ENCODE assay signal across 23 cellular contexts in the genomic region with DNA sequence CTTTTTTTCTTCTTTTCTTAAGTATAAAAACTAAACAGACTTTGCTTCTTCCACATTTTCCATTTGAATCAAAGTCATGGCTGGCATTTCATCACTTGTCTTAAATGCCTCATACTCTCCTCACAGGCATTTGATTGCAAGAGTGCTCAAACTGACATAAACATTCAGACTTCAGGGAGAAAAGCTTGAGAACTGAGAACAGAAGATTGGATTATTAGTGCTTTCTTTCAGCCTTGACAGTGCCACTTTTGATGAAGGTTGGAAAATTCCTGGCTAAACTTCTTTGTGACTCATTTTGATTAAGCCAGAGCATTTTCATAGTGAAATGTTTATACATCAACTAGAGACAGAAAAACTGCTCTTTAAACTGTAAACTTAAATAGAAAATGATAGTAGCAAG.
"Had no signal": no experiment of that assay in that cellular context is flagged by ENCODE, and none has a peak within 500 bp of the region (broad histone marks: within the 10 kb centered on the region; RNA-seq: fewer than 3 reads in every experiment).

No MANE protein-coding gene starts in this region.

- H3K27me3 ChIP-seq: colonic mucosa, gastrocnemius medialis, heart right ventricle, transverse colon had no signal

- H3K27ac Mint-ChIP-seq: endodermal cell; mesothelial cell of epicardium; natural killer cell treated with Interleukin-12 subunit alpha and Interleukin-12 subunit beta and Interleukin-15 and Interleukin-18, amount 100 ng/mL, for 72 hours; stimulated activated naive B cell treated with anti-CD40 and anti-IgM and Interleukin-4, amounts not matched to agents 10 μg/mL and 1 μg/mL and 100 μg/mL, for 72 hours; stimulated activated naive CD8-positive, alpha-beta T cell treated with anti-CD3 and anti-CD28 coated beads, Interleukin-15, amount 100 ng/mL, for 72 hours had no signal

- H3K36me3 Mint-ChIP-seq: mesothelial cell of epicardium; natural killer cell treated with Interleukin-12 subunit alpha and Interleukin-12 subunit beta and Interleukin-15 and Interleukin-18, amount 100 ng/mL, for 72 hours; stimulated activated naive B cell treated with anti-CD40 and anti-IgM and Interleukin-4, amounts not matched to agents 10 μg/mL and 1 μg/mL and 100 μg/mL, for 72 hours had no signal

- H3K4me3 ChIP-seq: colonic mucosa, gastrocnemius medialis, heart right ventricle, prostate gland, thoracic aorta, transverse colon had no signal

- DNase-seq: cerebellar nuclear complex; colonic mucosa; effector CD4-positive, alpha-beta T cell; endodermal cell; erythroblast; gastrocnemius medialis; heart right ventricle; hypothalamus; islet precursor cell; mammary epithelial cell; retina; stimulated activated CD4-positive, alpha-beta T cell treated with anti-CD3 and anti-CD28 coated beads, Interleukin-2, amount 100 ng/mL, for 24 hours; stimulated activated CD4-positive, alpha-beta T cell treated with anti-CD3 and anti-CD28 coated beads, Interleukin-4, amount 100 ng/mL, for 4 hours; stimulated activated naive B cell treated with anti-CD40 and anti-IgM and Interleukin-4, amounts not matched to agents 10 μg/mL and 1 μg/mL and 100 μg/mL, for 72 hours; stimulated activated naive CD8-positive, alpha-beta T cell treated with anti-CD3 and anti-CD28 coated beads, Interleukin-15, amount 100 ng/mL, for 72 hours; transverse colon had no signal

- ATAC-seq: gastrocnemius medialis; heart right ventricle; left lobe of liver; natural killer cell treated with Interleukin-12 subunit alpha and Interleukin-12 subunit beta and Interleukin-15 and Interleukin-18, amount 100 ng/mL, for 72 hours; sciatic nerve; stimulated activated naive B cell treated with anti-CD40 and anti-IgM and Interleukin-4, amounts not matched to agents 10 μg/mL and 1 μg/mL and 100 μg/mL, for 72 hours; stimulated activated naive CD8-positive, alpha-beta T cell treated with anti-CD3 and anti-CD28 coated beads, Interleukin-15, amount 100 ng/mL, for 72 hours had no signal

- H3K9me3 Mint-ChIP-seq: endodermal cell; mesothelial cell of epicardium; stimulated activated naive B cell treated with anti-CD40 and anti-IgM and Interleukin-4, amounts not matched to agents 10 μg/mL and 1 μg/mL and 100 μg/mL, for 72 hours; stimulated activated naive CD8-positive, alpha-beta T cell treated with anti-CD3 and anti-CD28 coated beads, Interleukin-15, amount 100 ng/mL, for 72 hours had no signal

- H3K27me3 Mint-ChIP-seq: natural killer cell treated with Interleukin-12 subunit alpha and Interleukin-12 subunit beta and Interleukin-15 and Interleukin-18, amount 100 ng/mL, for 72 hours; stimulated activated naive CD8-positive, alpha-beta T cell treated with anti-CD3 and anti-CD28 coated beads, Interleukin-15, amount 100 ng/mL, for 72 hours had no signal

- H3K36me3 ChIP-seq: colonic mucosa, gastrocnemius medialis, heart right ventricle, prostate gland, thoracic aorta, transverse colon had no signal

- H3K27ac ChIP-seq: colonic mucosa, gastrocnemius medialis, heart right ventricle, parathyroid adenoma, prostate gland, thoracic aorta, transverse colon had no signal

- H3K4me1 Mint-ChIP-seq: stimulated activated naive B cell treated with anti-CD40 and anti-IgM and Interleukin-4, amounts not matched to agents 10 μg/mL and 1 μg/mL and 100 μg/mL, for 72 hours; stimulated activated naive CD8-positive, alpha-beta T cell treated with anti-CD3 and anti-CD28 coated beads, Interleukin-15, amount 100 ng/mL, for 72 hours had no signal

- H3K4me3 Mint-ChIP-seq: endodermal cell; mesothelial cell of epicardium; natural killer cell treated with Interleukin-12 subunit alpha and Interleukin-12 subunit beta and Interleukin-15 and Interleukin-18, amount 100 ng/mL, for 72 hours; stimulated activated naive B cell treated with anti-CD40 and anti-IgM and Interleukin-4, amounts not matched to agents 10 μg/mL and 1 μg/mL and 100 μg/mL, for 72 hours; stimulated activated naive CD8-positive, alpha-beta T cell treated with anti-CD3 and anti-CD28 coated beads, Interleukin-15, amount 100 ng/mL, for 72 hours had no signal

- H3K9me3 ChIP-seq: colonic mucosa, gastrocnemius medialis, heart right ventricle, prostate gland, thoracic aorta, transverse colon had no signal

- H3K4me1 ChIP-seq: colonic mucosa, gastrocnemius medialis, heart right ventricle, parathyroid adenoma, prostate gland, transverse colon had no signal
